15 cellular contexts compared by ENCODE assay signal in the genomic region with DNA sequence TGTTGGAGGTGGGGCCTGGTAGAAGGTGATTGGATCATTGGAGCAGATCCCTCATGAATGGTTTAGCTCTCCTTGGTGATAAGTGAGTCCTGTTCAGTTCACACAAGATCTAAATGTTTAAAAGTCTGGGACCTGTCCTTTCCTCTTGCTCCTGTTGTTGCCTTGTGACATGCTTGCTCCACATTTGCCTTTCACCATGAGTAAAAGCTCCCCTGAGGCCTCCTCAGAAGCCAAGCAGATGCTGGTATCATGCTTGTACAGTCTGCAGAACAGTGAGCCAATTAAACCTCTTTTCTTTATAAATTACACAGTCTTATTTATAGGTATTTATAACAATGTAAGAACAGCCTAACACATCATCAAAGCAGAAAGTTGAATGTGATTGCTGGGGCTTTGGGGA. TPM values are rescaled to one million over a fixed set of nuclear protein-coding genes. Genes with fewer than 3 reads are reported as not detected.
DNase-seq lines count a peak whose midpoint lies in the region; ATAC-seq and TF ChIP-seq lines count a peak whose summit lies in the region.
"Had no signal": no experiment of that assay in that cellular context is flagged by ENCODE, and none has a peak within 500 bp of the region (broad histone marks: within the 10 kb centered on the region; RNA-seq: fewer than 3 reads in every experiment).

No MANE protein-coding gene starts in this region.

- DNase-seq in Karpas-422 (peak; percentile 92), NCI-H1930 (lab: John Stamatoyannopoulos, UW) (peak; percentile 26 to 67), glutamatergic neuron (no peak), AML-193 (lab: John Stamatoyannopoulos, UW) (no peak), HFFc6 (no peak)
- no peak for DNase-seq in stimulated activated effector memory CD8-positive, alpha-beta T cell treated with anti-CD3 and anti-CD28 coated beads, Interleukin-12 subunit alpha, Interleukin-12 subunit beta, amount 100 ng/mL, for 72 hours (ENCODE audit: low spot score in 2 of 2)
- DNase-seq: CD4-positive, CD25-positive, alpha-beta regulatory T cell; DMS79; GOT3; H9 had no signal

- peaks cover 43% of the 10 kb centered on the region for H3K79me2 ChIP-seq in Karpas-422 (ENCODE audit: low read length)
- H3K79me2 ChIP-seq in OCI-LY1 (ENCODE audit: insufficient read depth, low read length) = no peaks in the 10 kb centered on the region

- peak overlapping the region; percentile 74 for H3K4me2 ChIP-seq in Karpas-422 (ENCODE audit: low read depth, low read length, poor library complexity, severe bottlenecking)
- H3K4me2 ChIP-seq in OCI-LY1 (ENCODE audit: low read length) = no peak overlapping the region
- H3K4me2 ChIP-seq: A549 had no signal

- peak overlapping the region; percentile 59 for H3K4me3 ChIP-seq in Karpas-422 (ENCODE audit: low read length)
- H3K4me3 ChIP-seq in OCI-LY1 (ENCODE audit: low read depth, low read length, poor library complexity, severe bottlenecking) = no peak overlapping the region
- H3K4me3 ChIP-seq: A549; BLaER1 treated with 17β-estradiol and CSF1 and Interleukin-3, amounts not matched to agents 10 nM and 100 nM; K562 had no signal

- no peak overlapping the region for H2AFZ ChIP-seq in Karpas-422 (ENCODE audit: low read length)
- H2AFZ ChIP-seq in OCI-LY1 (ENCODE audit: low read length) = no peak overlapping the region

- H3K9ac ChIP-seq in Karpas-422 (ENCODE audit: low read length) = peak overlapping the region; percentile 68
- H3K9ac ChIP-seq in OCI-LY1 (ENCODE audit: low read length) = no peak overlapping the region
- H3K9ac ChIP-seq: BLaER1 treated with 17β-estradiol and CSF1 and Interleukin-3, amounts not matched to agents 10 nM and 100 nM had no signal

- ATAC-seq in stimulated activated effector memory CD8-positive, alpha-beta T cell treated with anti-CD3 and anti-CD28 coated beads, Interleukin-12 subunit alpha, Interleukin-12 subunit beta, amount 100 ng/mL, for 72 hours = no peak
- ATAC-seq in HG03045 (IDR thresholded peaks at IDR 0.05; ENCODE audit: unreplicated experiment) = no peak
- ATAC-seq: A549, K562 had no signal

- H3K4me1 Mint-ChIP-seq in glutamatergic neuron (ENCODE audit: low read depth, unreplicated experiment) = peaks cover 8% of the 10 kb centered on the region
- H3K4me1 Mint-ChIP-seq in stimulated activated effector memory CD8-positive, alpha-beta T cell treated with anti-CD3 and anti-CD28 coated beads, Interleukin-12 subunit alpha, Interleukin-12 subunit beta, amount 100 ng/mL, for 72 hours = peaks cover 6% of the 10 kb centered on the region
- peaks cover 11% of the 10 kb centered on the region for H3K4me1 Mint-ChIP-seq in HFFc6 (ENCODE audit: low read depth)

- H3K27me3 ChIP-seq in Karpas-422 (ENCODE audit: low read length) (no peaks in the 10 kb centered on the region), OCI-LY1 (ENCODE audit: insufficient read depth, low read length) (no peaks in the 10 kb centered on the region)
- H3K27me3 ChIP-seq: BLaER1 treated with 17β-estradiol and CSF1 and Interleukin-3, amounts not matched to agents 10 nM and 100 nM had no signal

- H3K27ac ChIP-seq in Karpas-422 (ENCODE audit: low read length) = peak overlapping the region; percentile 97
- peak overlapping the region; percentile 91 for H3K27ac ChIP-seq in OCI-LY1 (ENCODE audit: low read depth, low read length, poor library complexity, severe bottlenecking)
- H3K27ac ChIP-seq: A549 had no signal

- H3K9me3 Mint-ChIP-seq in glutamatergic neuron (ENCODE audit: unreplicated experiment) = peaks cover 4% of the 10 kb centered on the region
- H3K9me3 Mint-ChIP-seq in stimulated activated effector memory CD8-positive, alpha-beta T cell treated with anti-CD3 and anti-CD28 coated beads, Interleukin-12 subunit alpha, Interleukin-12 subunit beta, amount 100 ng/mL, for 72 hours = no peaks in the 10 kb centered on the region
- H3K9me3 Mint-ChIP-seq in HFFc6 = no peaks in the 10 kb centered on the region
- H3K9me3 Mint-ChIP-seq: H9 had no signal

- H3K36me3 ChIP-seq in Karpas-422 (ENCODE audit: insufficient read depth, low read length) = peaks cover 28% of the 10 kb centered on the region
- peaks cover 10% of the 10 kb centered on the region; the same call in 1 of the 2 replicates for H3K36me3 ChIP-seq in OCI-LY1 (ENCODE audit: insufficient read depth, low read length)
- H3K36me3 ChIP-seq: BLaER1 treated with 17β-estradiol and CSF1 and Interleukin-3, amounts not matched to agents 10 nM and 100 nM had no signal

- TF ChIP-seq CTCF in OCI-LY1 (IDR thresholded peaks at IDR 0.05; ENCODE audit: low read length) (no peak), glutamatergic neuron (IDR thresholded peaks at IDR 0.05; ENCODE audit: partially characterized antibody, unreplicated experiment) (no peak), HFFc6 (IDR thresholded peaks at IDR 0.05) (no peak)

- H3K27me3 Mint-ChIP-seq in glutamatergic neuron (ENCODE audit: unreplicated experiment) = peaks cover 2% of the 10 kb centered on the region
- H3K27me3 Mint-ChIP-seq in HFFc6 (ENCODE audit: insufficient read depth) = no peaks in the 10 kb centered on the region; the same call in 1 of the 2 replicates

- H4K20me1 ChIP-seq in Karpas-422 (ENCODE audit: insufficient read depth, low read depth, low read length) (no peaks in the 10 kb centered on the region), OCI-LY1 (ENCODE audit: insufficient read depth, low read length) (no peaks in the 10 kb centered on the region)
- H4K20me1 ChIP-seq: BLaER1 treated with 17β-estradiol and CSF1 and Interleukin-3, amounts not matched to agents 10 nM and 100 nM had no signal

- H3F3A ChIP-seq in OCI-LY1 (ENCODE audit: insufficient read depth, low read length) = no peaks in the 10 kb centered on the region

- H3K9me2 ChIP-seq in Karpas-422 (replicated peaks; ENCODE audit: insufficient read depth, low read length) = no peaks in the 10 kb centered on the region
- H3K9me2 ChIP-seq in OCI-LY1 (ENCODE audit: low read depth, low read length) = no peaks in the 10 kb centered on the region

- H3K27ac Mint-ChIP-seq in glutamatergic neuron (ENCODE audit: unreplicated experiment) = peak overlapping the region; percentile 75
- H3K27ac Mint-ChIP-seq in stimulated activated effector memory CD8-positive, alpha-beta T cell treated with anti-CD3 and anti-CD28 coated beads, Interleukin-12 subunit alpha, Interleukin-12 subunit beta, amount 100 ng/mL, for 72 hours = no peak overlapping the region
- no peak overlapping the region for H3K27ac Mint-ChIP-seq in HFFc6
- H3K27ac Mint-ChIP-seq: CD4-positive, CD25-positive, alpha-beta regulatory T cell; H9 had no signal

- peaks cover 81% of the 10 kb centered on the region for H3K4me1 ChIP-seq in Karpas-422 (ENCODE audit: low read length)
- H3K4me1 ChIP-seq in OCI-LY1 (ENCODE audit: insufficient read depth, low read length, severe bottlenecking) = peaks cover 60% of the 10 kb centered on the region

- peak overlapping the region; percentile 23 for H3K4me3 Mint-ChIP-seq in glutamatergic neuron (ENCODE audit: unreplicated experiment)
- H3K4me3 Mint-ChIP-seq in stimulated activated effector memory CD8-positive, alpha-beta T cell treated with anti-CD3 and anti-CD28 coated beads, Interleukin-12 subunit alpha, Interleukin-12 subunit beta, amount 100 ng/mL, for 72 hours = no peak overlapping the region
- H3K4me3 Mint-ChIP-seq in HFFc6 = no peak overlapping the region
- H3K4me3 Mint-ChIP-seq: CD4-positive, CD25-positive, alpha-beta regulatory T cell; H9 had no signal

- H3K9me3 ChIP-seq in Karpas-422 (ENCODE audit: low read length) (no peaks in the 10 kb centered on the region; the same call in 1 of the 2 replicates), OCI-LY1 (ENCODE audit: low read length) (0 out of 2 replicates have a peak, but pooled peaks cover 3% of the 10 kb centered on the region)
- H3K9me3 ChIP-seq: A549 had no signal

- H3K36me3 Mint-ChIP-seq in glutamatergic neuron (ENCODE audit: unreplicated experiment) = peaks cover 8% of the 10 kb centered on the region
- H3K36me3 Mint-ChIP-seq in stimulated activated effector memory CD8-positive, alpha-beta T cell treated with anti-CD3 and anti-CD28 coated beads, Interleukin-12 subunit alpha, Interleukin-12 subunit beta, amount 100 ng/mL, for 72 hours = no peaks in the 10 kb centered on the region
- H3K36me3 Mint-ChIP-seq in HFFc6 (ENCODE audit: low read depth) = no peaks in the 10 kb centered on the region
- H3K36me3 Mint-ChIP-seq: CD4-positive, CD25-positive, alpha-beta regulatory T cell had no signal

RNA-seq across cellular contexts. Expression of gene RFC3, which starts 24.2 kb away (rescaled TPM):
- total RNA-seq in Karpas-422 (2014; rRNA removed; shearing (Covaris generic); ENCODE audit: low replicate concordance) = 144 and 321 TPM in 2 replicates
- total RNA-seq in glutamatergic neuron (ENCODE audit: unreplicated experiment) = 12.6 TPM
- total RNA-seq in HFFc6 (2021; fragmentation: NEBNext Ultra II Directional; extraction: Animal tissue kit (Norgen Biotek cat#: 25700)) = 10 to 100 TPM in 5 of 6 experiments, 1 to 10 TPM in 1; 8.8 to 16.2 (median 15.1) TPM

Comparison
In these comparisons a context has a peak if more than half of its experiments do, and no peak if none do; other contexts are left out.
1. DNase-seq: peak in Karpas-422 (single experiment) and NCI-H1930 (2 of 2); none in glutamatergic neuron (single experiment), AML-193 (0 of 2), stimulated activated effector memory CD8-positive, alpha-beta T cell treated with anti-CD3 and anti-CD28 coated beads, Interleukin-12 subunit alpha, Interleukin-12 subunit beta, amount 100 ng/mL, for 72 hours (0 of 2) and HFFc6 (single experiment).